In the genomic region with DNA sequence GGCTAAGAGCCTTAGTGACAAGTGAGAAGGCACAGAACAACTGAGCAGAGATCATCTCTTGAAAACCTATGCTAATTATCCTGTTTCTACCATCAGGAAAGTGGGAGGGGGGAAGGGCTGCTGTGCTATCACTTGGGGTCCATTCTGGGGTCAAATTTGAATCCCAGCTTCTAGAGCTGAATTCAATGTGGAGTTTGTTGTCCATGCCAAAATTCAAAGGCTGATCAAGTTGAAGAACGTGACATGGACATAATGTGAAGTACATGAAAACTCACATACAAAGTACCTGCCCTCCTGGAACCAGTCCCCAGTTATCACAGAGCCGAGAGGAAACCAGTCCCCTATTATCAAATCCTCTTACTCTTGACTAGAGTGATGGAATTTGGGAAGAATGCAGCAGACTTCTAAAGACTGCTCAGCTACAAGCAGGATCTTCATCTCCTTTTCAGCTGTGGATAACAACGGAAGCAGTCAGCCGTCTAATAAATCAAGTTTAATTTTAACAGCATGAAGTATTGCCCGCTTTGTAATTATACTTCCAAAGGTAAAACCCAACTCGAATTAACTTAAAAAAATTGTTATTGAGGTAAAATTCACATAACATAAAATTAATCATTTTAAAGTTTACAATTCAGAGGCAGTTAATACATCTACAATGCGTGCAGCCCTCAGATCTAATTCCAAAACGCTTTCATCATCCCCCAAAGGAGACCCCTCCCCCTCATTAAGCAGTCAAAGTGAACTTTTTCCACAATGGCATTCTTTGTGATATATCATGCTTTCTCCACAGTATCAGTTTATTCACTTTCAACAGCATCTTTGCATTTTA, we compare ENCODE assay signal across 8 cellular contexts.
DNase-seq lines count a peak whose midpoint lies in the region; ATAC-seq and TF ChIP-seq lines count a peak whose summit lies in the region.

No MANE protein-coding gene starts in this region.

- no peaks in the 10 kb centered on the region for H3K9me3 ChIP-seq in left ventricle myocardium inferior (replicated peaks)

- peak; percentile 62 for DNase-seq in HS-27A (ENCODE audit: low read depth)
- no peak for DNase-seq in activated T-helper 2 cell treated with anti-CD3 and anti-CD28 coated beads, Interferon-gamma antibody, Interleukin-2, Interleukin-4, amounts not matched to agents 10 μg/mL and 5 μg/mL and 100 μg/mL, durations not matched to agents 14 hours and 24 hours and 36 hours (ENCODE audit: low spot score)
- no peak for DNase-seq in left ventricle myocardium inferior
- no peak for DNase-seq in stimulated activated naive CD8-positive, alpha-beta T cell treated with anti-CD3 and anti-CD28 coated beads, Interleukin-15, amount 100 ng/mL, for 72 hours
- DNase-seq in NCI-H1694 treated with DMSO at 0.1 percent for 48 hours (lab: John Stamatoyannopoulos, UW): no peak
- DNase-seq in erythroblast (lab: John Stamatoyannopoulos, UW): no peak

- H3K9me3 Mint-ChIP-seq in activated T-helper 2 cell treated with anti-CD3 and anti-CD28 coated beads, Interferon-gamma antibody, Interleukin-2, Interleukin-4, amounts not matched to agents 10 μg/mL and 5 μg/mL and 100 μg/mL, durations not matched to agents 14 hours and 24 hours and 36 hours: no peaks in the 10 kb centered on the region
- no peaks in the 10 kb centered on the region for H3K9me3 Mint-ChIP-seq in stimulated activated naive CD8-positive, alpha-beta T cell treated with anti-CD3 and anti-CD28 coated beads, Interleukin-15, amount 100 ng/mL, for 72 hours

- TF ChIP-seq POLR2A in erythroblast (IDR thresholded peaks at IDR 0.05; ENCODE audit: low read length): no peak

- peak overlapping the region; percentile 1 for H3K4me3 ChIP-seq in left ventricle myocardium inferior

- peaks cover 65% of the 10 kb centered on the region for H3K4me1 Mint-ChIP-seq in activated T-helper 2 cell treated with anti-CD3 and anti-CD28 coated beads, Interferon-gamma antibody, Interleukin-2, Interleukin-4, amounts not matched to agents 10 μg/mL and 5 μg/mL and 100 μg/mL, durations not matched to agents 14 hours and 24 hours and 36 hours (ENCODE audit: low read depth)
- peaks cover 73% of the 10 kb centered on the region for H3K4me1 Mint-ChIP-seq in stimulated activated naive CD8-positive, alpha-beta T cell treated with anti-CD3 and anti-CD28 coated beads, Interleukin-15, amount 100 ng/mL, for 72 hours

- intact Hi-C loops in activated T-helper 2 cell treated with anti-CD3 and anti-CD28 coated beads, Interferon-gamma antibody, Interleukin-2, Interleukin-4, amounts not matched to agents 10 μg/mL and 5 μg/mL and 100 μg/mL, durations not matched to agents 14 hours and 24 hours and 36 hours (cut with micrococcal nuclease): loop anchor here (2.0 kb wide), 1 partner anchor 29 kb away; no protein-coding TSS in a partner anchor
- intact Hi-C loops in left ventricle myocardium inferior (cut with micrococcal nuclease): no loop called here

- H3K36me3 Mint-ChIP-seq in activated T-helper 2 cell treated with anti-CD3 and anti-CD28 coated beads, Interferon-gamma antibody, Interleukin-2, Interleukin-4, amounts not matched to agents 10 μg/mL and 5 μg/mL and 100 μg/mL, durations not matched to agents 14 hours and 24 hours and 36 hours (ENCODE audit: low read depth): peaks cover 41% of the 10 kb centered on the region

- no peaks in the 10 kb centered on the region for H3K27me3 ChIP-seq in left ventricle myocardium inferior (ENCODE audit: low read depth)

- H3K36me3 ChIP-seq in left ventricle myocardium inferior: peaks cover 1% of the 10 kb centered on the region

- H3K4me1 ChIP-seq in left ventricle myocardium inferior: peaks cover 90% of the 10 kb centered on the region

- TF ChIP-seq CTCF in left ventricle myocardium inferior (IDR thresholded peaks at IDR 0.05; ENCODE audit: borderline replicate concordance): no peak

- peak overlapping the region; percentile 78 for H3K27ac Mint-ChIP-seq in activated T-helper 2 cell treated with anti-CD3 and anti-CD28 coated beads, Interferon-gamma antibody, Interleukin-2, Interleukin-4, amounts not matched to agents 10 μg/mL and 5 μg/mL and 100 μg/mL, durations not matched to agents 14 hours and 24 hours and 36 hours
- no peak overlapping the region for H3K27ac Mint-ChIP-seq in stimulated activated naive CD8-positive, alpha-beta T cell treated with anti-CD3 and anti-CD28 coated beads, Interleukin-15, amount 100 ng/mL, for 72 hours

- peak overlapping the region; percentile 67 for H3K4me3 Mint-ChIP-seq in activated T-helper 2 cell treated with anti-CD3 and anti-CD28 coated beads, Interferon-gamma antibody, Interleukin-2, Interleukin-4, amounts not matched to agents 10 μg/mL and 5 μg/mL and 100 μg/mL, durations not matched to agents 14 hours and 24 hours and 36 hours (ENCODE audit: low read depth)
- peak overlapping the region; percentile 67 to 72 for H3K4me3 Mint-ChIP-seq in stimulated activated naive CD8-positive, alpha-beta T cell treated with anti-CD3 and anti-CD28 coated beads, Interleukin-15, amount 100 ng/mL, for 72 hours

- H3K27ac ChIP-seq in left ventricle myocardium inferior (replicated peaks): peak overlapping the region; percentile 89

- no peaks in the 10 kb centered on the region for H3K27me3 Mint-ChIP-seq in activated T-helper 2 cell treated with anti-CD3 and anti-CD28 coated beads, Interferon-gamma antibody, Interleukin-2, Interleukin-4, amounts not matched to agents 10 μg/mL and 5 μg/mL and 100 μg/mL, durations not matched to agents 14 hours and 24 hours and 36 hours (ENCODE audit: low read depth)
- H3K27me3 Mint-ChIP-seq in stimulated activated naive CD8-positive, alpha-beta T cell treated with anti-CD3 and anti-CD28 coated beads, Interleukin-15, amount 100 ng/mL, for 72 hours: no peaks in the 10 kb centered on the region

- ATAC-seq in stimulated activated naive CD8-positive, alpha-beta T cell treated with anti-CD3 and anti-CD28 coated beads, Interleukin-15, amount 100 ng/mL, for 72 hours: no peak
- ATAC-seq in HG02610 (IDR thresholded peaks at IDR 0.05; ENCODE audit: unreplicated experiment) (no peak), HG03159 (IDR thresholded peaks at IDR 0.05; ENCODE audit: unreplicated experiment) (no peak)
